In the genomic region with DNA sequence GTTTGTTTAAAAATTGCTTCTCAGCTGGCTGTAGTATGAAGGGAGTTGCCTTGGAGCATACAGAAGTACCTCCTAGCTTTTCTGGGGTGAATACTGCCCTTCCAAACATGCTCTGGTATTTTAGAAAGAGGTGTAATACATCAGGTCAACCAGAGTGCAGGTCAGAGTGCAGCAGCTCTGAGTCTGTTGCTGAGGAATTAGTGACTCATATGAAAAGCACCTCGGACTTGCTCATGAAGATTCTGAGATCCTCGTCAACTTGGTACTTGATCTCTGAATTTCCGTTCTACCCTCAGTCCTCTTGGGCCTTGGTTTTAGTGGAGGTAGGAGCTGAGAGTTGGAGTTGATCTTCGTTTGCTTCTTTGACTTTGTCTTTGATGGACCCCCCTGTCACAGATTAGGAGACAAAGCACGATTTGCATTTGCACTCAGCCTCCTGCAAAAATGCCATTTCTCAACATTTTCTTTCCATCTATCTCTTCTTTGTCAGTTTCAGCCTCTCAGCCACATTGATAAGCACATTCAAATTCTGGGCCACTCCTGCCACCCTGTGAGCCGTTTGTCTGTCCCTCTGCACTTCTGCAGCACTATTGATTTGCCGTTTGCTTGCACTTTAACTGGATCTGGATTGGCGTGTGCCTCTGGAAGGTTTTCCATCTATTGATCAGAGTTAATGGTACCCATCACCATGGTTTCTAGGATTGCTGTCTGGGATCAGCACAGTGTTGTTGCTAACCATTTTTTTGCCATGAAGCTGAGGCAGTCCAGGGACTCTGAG, we compare ENCODE assay signal across 1 cellular context.
TF ChIP-seq lines count a peak whose summit lies in the region.

No MANE protein-coding gene starts in this region.

TF ChIP-seq in endothelial cell of umbilical vein, 7 proteins besides CTCF, POLR2A, EP300 and RAD21 (continued from another document):
- TF ChIP-seq MYC (IDR thresholded peaks at IDR 0.05; ENCODE audit: low read depth, low read length) (no peak), GATA2 (IDR thresholded peaks at IDR 0.05; ENCODE audit: insufficient read depth, insufficient read length, low read depth, low read length) (peak; percentile 18), JUN (IDR thresholded peaks at IDR 0.05; ENCODE audit: borderline replicate concordance, insufficient read depth, insufficient read length, low read depth) (peak; percentile 68)
- TF ChIP-seq, protein P1, sequence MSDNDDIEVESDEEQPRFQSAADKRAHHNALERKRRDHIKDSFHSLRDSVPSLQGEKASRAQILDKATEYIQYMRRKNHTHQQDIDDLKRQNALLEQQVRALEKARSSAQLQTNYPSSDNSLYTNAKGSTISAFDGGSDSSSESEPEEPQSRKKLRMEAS (IDR thresholded peaks at IDR 0.05; ENCODE audit: insufficient read depth, insufficient read length) = no peak
